ENCODE assay signal across 3 cellular contexts in the genomic region with DNA sequence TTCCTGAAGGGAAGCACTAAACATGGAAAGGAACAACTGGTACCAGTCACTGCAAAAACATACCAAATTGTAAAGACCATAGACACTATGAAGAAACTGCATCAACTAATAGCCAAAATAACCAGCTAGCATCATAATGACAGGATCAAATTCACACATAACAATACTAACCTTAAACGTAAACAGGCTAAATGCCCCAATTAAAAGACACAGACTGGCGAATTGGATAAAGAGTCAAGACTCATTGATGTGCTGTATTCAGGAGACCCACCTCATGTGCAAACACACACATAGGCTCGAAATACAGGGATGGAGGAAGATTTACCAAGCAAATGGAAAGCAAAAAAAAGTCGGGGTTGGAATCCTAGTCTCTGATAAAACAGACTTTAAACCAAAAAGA. TPM values are rescaled to one million over a fixed set of nuclear protein-coding genes. Genes with fewer than 3 reads are reported as not detected.
DNase-seq lines count a peak whose midpoint lies in the region; ATAC-seq, FAIRE-seq and TF ChIP-seq lines count a peak whose summit lies in the region.
"Not testable (repeated sequence)": the region's sequence is repeated elsewhere in the genome, so short reads cannot be mapped to it uniquely, and the experiment has no call there.

No MANE protein-coding gene starts in this region.

- POLR2A ChIA-PET in HEK293 (lab: Yijun Ruan, JAX): not testable (repeated sequence)
- POLR2A ChIA-PET in K562 (lab: Yijun Ruan, JAX): interaction anchor here (1.3 to 2.0 kb wide), 2 partner anchors 8 to 36 kb away, joined by 3 to 10 read pairs; no protein-coding TSS in a partner anchor

- H2AFZ ChIP-seq in K562 (ENCODE audit: low read depth, low read length): not testable (repeated sequence)

- H3K4me3 ChIP-seq in HEK293 (ENCODE audit: low read depth, low read length); K562: not testable (repeated sequence)

- H3K4me2 ChIP-seq in K562 (ENCODE audit: insufficient read depth, low read length): not testable (repeated sequence)

- not testable (repeated sequence) for ATAC-seq in K562

- FAIRE-seq in K562 (lab: Jason Lieb, UNC): not testable (repeated sequence)

- H3K36me3 ChIP-seq in HEK293 (ENCODE audit: control insufficient read depth in 2 of 2, insufficient read depth in 1 of 2, low read length in 2 of 2); K562 (ENCODE audit: control insufficient read depth, insufficient read depth, low read length): not testable (repeated sequence)

- not testable (repeated sequence) for H3K27me3 ChIP-seq in K562 (ENCODE audit: control insufficient read depth in 2 of 2, insufficient read depth in 2 of 2, low read length in 2 of 2)

- BruUV-seq in K562 (replicated peaks; lab: Mats Ljungman, UMichigan): not testable (repeated sequence)

- CTCF ChIA-PET in HEK293 (lab: Yijun Ruan, JAX); K562 (lab: Yijun Ruan, JAX; ENCODE audit: low intra/inter-chr PET ratio): not testable (repeated sequence)

- not testable (repeated sequence) for H3K4me1 ChIP-seq in HEK293 (ENCODE audit: control insufficient read depth, insufficient read depth, low read length)
- peaks cover 0 to 10% of the 10 kb centered on the region in 2 experiments; a peak in 3 of 5 replicates for H3K4me1 ChIP-seq in K562 (replicated peaks in 1 of 2; ENCODE audit: control insufficient read depth in 2 of 2, insufficient read depth in 2 of 2, low read length in 2 of 2)

- H3K9me3 ChIP-seq in HEK293 (ENCODE audit: control insufficient read depth, insufficient read depth, low read depth, low read length); K562 (replicated peaks; ENCODE audit: control insufficient read depth, insufficient read depth, low read depth, low read length): not testable (repeated sequence)

- not testable (repeated sequence) for H3K9me1 ChIP-seq in K562 (ENCODE audit: control insufficient read depth, insufficient read depth, low read length)

- TF ChIP-seq CTCF in HEK293 (tag by site-specific recombination; IDR thresholded peaks at IDR 0.05); K562 (IDR thresholded peaks at IDR 0.05 in 2 of 3, conservative IDR thresholded peaks at IDR 0.05 in 1 of 3; ENCODE audit: insufficient read depth in 2 of 3, low read depth in 1 of 3, low read length in 3 of 3): not testable (repeated sequence)

- peak; percentile 31 for DNase-seq in NCI-H748 (lab: John Stamatoyannopoulos, UW; ENCODE audit: unreplicated experiment)
- not testable (repeated sequence) for DNase-seq in K562 (ENCODE audit: extremely low read depth in 1 of 4, low spot score in 3 of 4)

- not testable (repeated sequence) for TF ChIP-seq RAD21 in K562 (CRISPR knock-in tag; conservative IDR thresholded peaks at IDR 0.05 in 1 of 2, IDR thresholded peaks at IDR 0.05 in 1 of 2)

- 56% methylated on average over 4 of the region's 4 CpGs for WGBS in K562 (ENCODE audit: insufficient coverage, low coverage, missing lambda C conversion rate)

- not testable (repeated sequence) for H3K27ac ChIP-seq in HEK293 (ENCODE audit: extremely low read depth, low read depth, low read length); K562 (ENCODE audit: extremely low read depth, low read depth, low read length)

- TF ChIP-seq EP300 in K562 (IDR thresholded peaks at IDR 0.05; ENCODE audit: low read length): not testable (repeated sequence)

- intact Hi-C loops in K562 (cut with micrococcal nuclease): not testable (repeated sequence)

- in situ Hi-C loops in K562 (cut with MboI): not testable (repeated sequence)

- not testable (repeated sequence) for H4K20me1 ChIP-seq in K562 (replicated peaks; ENCODE audit: control insufficient read depth, insufficient read depth, low read length)

- peaks cover 33% of the 10 kb centered on the region for H3K79me2 ChIP-seq in K562 (ENCODE audit: control insufficient read depth, insufficient read depth, low read length)

- not testable (repeated sequence) for TF ChIP-seq POLR2A in K562 (conservative IDR thresholded peaks at IDR 0.05)

- not testable (repeated sequence) for H3K9ac ChIP-seq in K562 (ENCODE audit: insufficient read depth in 1 of 2, low read depth in 2 of 2, low read length in 2 of 2)

TF ChIP-seq in HEK293, 187 proteins besides CTCF, POLR2A, EP300 and RAD21:
- TF ChIP-seq ZNF529 (tag by site-specific recombination; IDR thresholded peaks at IDR 0.05; ENCODE audit: insufficient replicate concordance): peak; percentile 68

TF ChIP-seq in K562, 482 proteins besides CTCF, POLR2A, EP300 and RAD21:
- TF ChIP-seq ZNF507 (tag; conservative IDR thresholded peaks at IDR 0.05) (peak; percentile 60), ZNF354B (CRISPR knock-in tag; IDR thresholded peaks at IDR 0.05) (0 out of 2 replicates have a peak, but pooled peaks have one; percentile 15)

RNA-seq across cellular contexts. Expression of gene ATP7B, which starts 26.3 kb away (rescaled TPM):
- 82.8 and 92.7 TPM in 2 replicates for total RNA-seq in K562 (2011; cell fraction: chromatin; rRNA removed; ENCODE audit: low replicate concordance)
- 45.1 and 54.2 TPM in 2 replicates for total RNA-seq in K562 (2011; cell fraction: nucleolus; rRNA removed)
- 55.9 and 62.3 TPM in 2 replicates for total RNA-seq in K562 (2011; cell fraction: nucleoplasm; rRNA removed)
- total RNA-seq in K562 (2014; rRNA removed) (8.0 and 14.3 TPM in 2 replicates), K562 (2014; rRNA removed; fragmentation: Illumina TruSeq; extraction: Trizol) (8.3 and 8.5 TPM in 2 replicates), K562 (2015; rRNA removed; fragmentation: Illumina TruSeq; extraction: Trizol) (10.6 and 11.7 TPM in 2 replicates), K562 (2021) (16.5 and 20.4 TPM in 2 replicates)
- polyA plus RNA-seq in K562 (2011; rRNA removed) (12.5 and 13.3 TPM in 2 replicates), K562 (2014; fragmentation: Illumina TruSeq; extraction: Trizol) (11.1 and 11.5 TPM in 2 replicates), K562 (2014; fragmentation: Nextera tagmentation; extraction: Ambion mirVana) (1 to 10 TPM; 1.1 to 1.4 TPM), K562 (2014; rRNA removed) (7.2 and 11.6 TPM in 2 replicates)
- 6.8 and 7.9 TPM in 2 replicates for polyA plus RNA-seq in K562 (2011; cell fraction: cytosol; rRNA removed)
- 27.2 and 32.0 TPM in 2 replicates for polyA plus RNA-seq in K562 (2011; cell fraction: nucleus; rRNA removed)
- polyA plus RNA-seq in K562 (2012): 13.5 and 17.6 TPM in 2 replicates
- polyA minus RNA-seq in K562 (2011; rRNA and poly(A)+ RNA removed): 20.5 and 32.2 TPM in 2 replicates
- 11.3 and 13.2 TPM in 2 replicates for polyA minus RNA-seq in K562 (2011; cell fraction: cytosol; rRNA and poly(A)+ RNA removed)
- polyA minus RNA-seq in K562 (2011; cell fraction: nucleus; rRNA and poly(A)+ RNA removed): 30.6 and 44.5 TPM in 2 replicates

RNA-seq across cellular contexts. Expression of gene ALG11, which starts 27.3 kb away (rescaled TPM):
- 24.6 and 59.2 TPM in 2 replicates for total RNA-seq in K562 (2011; cell fraction: chromatin; rRNA removed; ENCODE audit: low replicate concordance)
- 15.5 and 17.4 TPM in 2 replicates for total RNA-seq in K562 (2011; cell fraction: nucleolus; rRNA removed)
- total RNA-seq in K562 (2011; cell fraction: nucleoplasm; rRNA removed): 27.4 and 33.8 TPM in 2 replicates
- total RNA-seq in K562 (2014; rRNA removed) (7.3 and 8.1 TPM in 2 replicates), K562 (2014; rRNA removed; fragmentation: Illumina TruSeq; extraction: Trizol) (16.6 and 18.7 TPM in 2 replicates), K562 (2015; rRNA removed; fragmentation: Illumina TruSeq; extraction: Trizol) (11.8 and 12.3 TPM in 2 replicates), K562 (2021) (19.2 and 19.6 TPM in 2 replicates)
- polyA plus RNA-seq in K562 (2011; rRNA removed) (9.9 and 17.2 TPM in 2 replicates), K562 (2014; fragmentation: Illumina TruSeq; extraction: Trizol) (9.3 and 11.2 TPM in 2 replicates), K562 (2014; fragmentation: Nextera tagmentation; extraction: Ambion mirVana) (10 to 100 TPM; 16.3 to 19.1 TPM), K562 (2014; rRNA removed) (7.4 and 8.2 TPM in 2 replicates)
- 2.0 and 6.6 TPM in 2 replicates for polyA plus RNA-seq in K562 (2011; cell fraction: cytosol; rRNA removed)
- polyA plus RNA-seq in K562 (2011; cell fraction: nucleus; rRNA removed): 7.9 and 8.6 TPM in 2 replicates
- 6.5 and 12.9 TPM in 2 replicates for polyA plus RNA-seq in K562 (2012)
- 22.2 and 25.3 TPM in 2 replicates for polyA minus RNA-seq in K562 (2011; rRNA and poly(A)+ RNA removed)
- polyA minus RNA-seq in K562 (2011; cell fraction: cytosol; rRNA and poly(A)+ RNA removed): 7.9 and 8.8 TPM in 2 replicates
- 12.7 and 22.5 TPM in 2 replicates for polyA minus RNA-seq in K562 (2011; cell fraction: nucleus; rRNA and poly(A)+ RNA removed)

RNA-seq across cellular contexts. Expression of gene UTP14C, which starts 39.6 kb away (rescaled TPM):
- total RNA-seq in K562 (2011; cell fraction: chromatin; rRNA removed; ENCODE audit: low replicate concordance): 5.7 and 21.4 TPM in 2 replicates
- 4.5 and 7.4 TPM in 2 replicates for total RNA-seq in K562 (2011; cell fraction: nucleolus; rRNA removed)
- 11.3 and 17.3 TPM in 2 replicates for total RNA-seq in K562 (2011; cell fraction: nucleoplasm; rRNA removed)
- 5.7 TPM in 2 replicates for total RNA-seq in K562 (2014; rRNA removed)
- total RNA-seq in K562 (2014; rRNA removed; fragmentation: Illumina TruSeq; extraction: Trizol): 8.6 and 9.4 TPM in 2 replicates
- total RNA-seq in K562 (2015; rRNA removed; fragmentation: Illumina TruSeq; extraction: Trizol): 8.1 and 8.5 TPM in 2 replicates
- 6.0 and 6.1 TPM in 2 replicates for total RNA-seq in K562 (2021)
- 8.9 and 10.3 TPM in 2 replicates for polyA plus RNA-seq in K562 (2011; rRNA removed)
- polyA plus RNA-seq in K562 (2011; cell fraction: cytosol; rRNA removed): 2.4 and 5.3 TPM in 2 replicates
- 3.2 and 4.1 TPM in 2 replicates for polyA plus RNA-seq in K562 (2011; cell fraction: nucleus; rRNA removed)
- polyA plus RNA-seq in K562 (2012): 5.2 and 5.7 TPM in 2 replicates
- 7.1 and 8.2 TPM in 2 replicates for polyA plus RNA-seq in K562 (2014; fragmentation: Illumina TruSeq; extraction: Trizol)
- 1 to 10 TPM; 3.4 to 3.9 TPM for polyA plus RNA-seq in K562 (2014; fragmentation: Nextera tagmentation; extraction: Ambion mirVana)
- polyA plus RNA-seq in K562 (2014; rRNA removed): 4.9 and 5.0 TPM in 2 replicates
- polyA minus RNA-seq in K562 (2011; rRNA and poly(A)+ RNA removed): 16.2 and 17.5 TPM in 2 replicates
- polyA minus RNA-seq in K562 (2011; cell fraction: cytosol; rRNA and poly(A)+ RNA removed): 5.3 and 7.8 TPM in 2 replicates
- polyA minus RNA-seq in K562 (2011; cell fraction: nucleus; rRNA and poly(A)+ RNA removed): 3.1 and 5.4 TPM in 2 replicates
